ENCODE assay signal across 10 cellular contexts in the genomic region with DNA sequence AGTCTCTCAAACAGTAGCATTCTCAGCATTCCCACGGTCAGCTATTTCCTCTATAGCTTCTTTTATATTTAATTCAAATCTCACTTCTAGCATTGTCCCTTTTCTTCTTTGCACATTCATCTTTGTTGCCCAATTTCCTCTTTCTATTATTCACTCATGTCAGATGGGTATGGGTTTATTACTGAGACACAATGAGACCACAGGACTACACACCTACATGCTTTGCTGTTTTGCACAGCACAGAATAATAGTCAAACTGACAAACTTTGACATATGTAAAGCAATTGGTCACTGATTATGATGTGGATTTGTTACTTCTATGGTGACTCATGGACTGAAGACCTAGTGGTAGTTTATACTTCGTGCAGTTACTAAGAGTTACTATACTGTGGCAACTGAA. TPM values are rescaled to one million over a fixed set of nuclear protein-coding genes. Genes with fewer than 3 reads are reported as not detected.
DNase-seq lines count a peak whose midpoint lies in the region; ATAC-seq and TF ChIP-seq lines count a peak whose summit lies in the region.
"Had no signal": no experiment of that assay in that cellular context is flagged by ENCODE, and none has a peak within 500 bp of the region (broad histone marks: within the 10 kb centered on the region; RNA-seq: fewer than 3 reads in every experiment).

No MANE protein-coding gene starts in this region.

- no peak overlapping the region for H3K4me3 ChIP-seq in MM.1S (ENCODE audit: low read length)

- no peak overlapping the region for H3K27ac Mint-ChIP-seq in stimulated activated effector memory CD8-positive, alpha-beta T cell treated with anti-CD3 and anti-CD28 coated beads, Interleukin-12 subunit alpha, Interleukin-12 subunit beta, amount 100 ng/mL, for 72 hours

- H3K27ac ChIP-seq in MM.1S (ENCODE audit: low read length) = no peak overlapping the region
- H3K27ac ChIP-seq: KMS-11 had no signal

- H3K79me2 ChIP-seq in MM.1S (ENCODE audit: low read length) = no peaks in the 10 kb centered on the region

- H3K36me3 Mint-ChIP-seq in stimulated activated effector memory CD8-positive, alpha-beta T cell treated with anti-CD3 and anti-CD28 coated beads, Interleukin-12 subunit alpha, Interleukin-12 subunit beta, amount 100 ng/mL, for 72 hours = no peaks in the 10 kb centered on the region

- no peaks in the 10 kb centered on the region for H3K9me3 Mint-ChIP-seq in stimulated activated effector memory CD8-positive, alpha-beta T cell treated with anti-CD3 and anti-CD28 coated beads, Interleukin-12 subunit alpha, Interleukin-12 subunit beta, amount 100 ng/mL, for 72 hours

- H3K4me1 ChIP-seq in MM.1S (ENCODE audit: low read length) = 0 out of 2 replicates have a peak, but pooled peaks cover 2% of the 10 kb centered on the region

- no peak overlapping the region for H3K4me2 ChIP-seq in MM.1S (ENCODE audit: low read depth, low read length)
- H3K4me2 ChIP-seq: KMS-11 had no signal

- no peak overlapping the region for H3K9ac ChIP-seq in MM.1S (ENCODE audit: low read length)
- H3K9ac ChIP-seq: KMS-11 had no signal

- no peak overlapping the region for H2AFZ ChIP-seq in MM.1S (ENCODE audit: low read length)

- peaks cover 16% of the 10 kb centered on the region for H3K4me1 Mint-ChIP-seq in stimulated activated effector memory CD8-positive, alpha-beta T cell treated with anti-CD3 and anti-CD28 coated beads, Interleukin-12 subunit alpha, Interleukin-12 subunit beta, amount 100 ng/mL, for 72 hours

- no peaks in the 10 kb centered on the region for H3F3A ChIP-seq in MM.1S (ENCODE audit: insufficient read depth, low read length)

- no peaks in the 10 kb centered on the region for H4K20me1 ChIP-seq in MM.1S (ENCODE audit: insufficient read depth, low read length)

- DNase-seq in SKM-1 treated with dmso at 0.1 percent for 144 hours (lab: John Stamatoyannopoulos, UW; ENCODE audit: unreplicated experiment) (peak; percentile 39), SKM-1 (lab: John Stamatoyannopoulos, UW; ENCODE audit: unreplicated experiment) (no peak), Kasumi-1 (lab: John Stamatoyannopoulos, UW) (peak; percentile 18 to 64), MM.1S (no peak), cardiac septum (ENCODE audit: low spot score) (no peak), DMS153 treated with DMSO at 0.1 percent for 48 hours (lab: John Stamatoyannopoulos, UW; ENCODE audit: unreplicated experiment) (no peak)
- no peak for DNase-seq in stimulated activated effector memory CD8-positive, alpha-beta T cell treated with anti-CD3 and anti-CD28 coated beads, Interleukin-12 subunit alpha, Interleukin-12 subunit beta, amount 100 ng/mL, for 72 hours (ENCODE audit: low spot score in 2 of 2)
- DNase-seq: stimulated activated naive CD4-positive, alpha-beta T cell treated with Interleukin-2 at 50 U/mL for 16 hours had no signal

- no peaks in the 10 kb centered on the region for H3K9me2 ChIP-seq in MM.1S (replicated peaks; ENCODE audit: insufficient read depth, low read length)

- H3K4me3 Mint-ChIP-seq in stimulated activated effector memory CD8-positive, alpha-beta T cell treated with anti-CD3 and anti-CD28 coated beads, Interleukin-12 subunit alpha, Interleukin-12 subunit beta, amount 100 ng/mL, for 72 hours = no peak overlapping the region

- no peaks in the 10 kb centered on the region for H3K9me3 ChIP-seq in MM.1S (replicated peaks; ENCODE audit: insufficient read depth, low read length)

- no peaks in the 10 kb centered on the region for H3K36me3 ChIP-seq in MM.1S (replicated peaks; ENCODE audit: insufficient read depth, low read length)

- TF ChIP-seq CTCF in MM.1S (IDR thresholded peaks at IDR 0.05; ENCODE audit: low read length) = no peak

- peak; percentile 49 for ATAC-seq in HG02759 (IDR thresholded peaks at IDR 0.05; ENCODE audit: unreplicated experiment)
- peak; percentile 84 for ATAC-seq in stimulated activated effector memory CD8-positive, alpha-beta T cell treated with anti-CD3 and anti-CD28 coated beads, Interleukin-12 subunit alpha, Interleukin-12 subunit beta, amount 100 ng/mL, for 72 hours

- intact Hi-C loops in cardiac septum (cut with DNase I) = no loop called here

- no peaks in the 10 kb centered on the region for H3K27me3 ChIP-seq in MM.1S (replicated peaks; ENCODE audit: insufficient read depth, low read length)

RNA-seq across cellular contexts. Expression of gene CD1C, which starts 5.8 kb away (rescaled TPM):
- 0.22 TPM for total RNA-seq in cardiac septum

RNA-seq across cellular contexts. Expression of gene CD1A, which starts 29.7 kb away (rescaled TPM):
- total RNA-seq in cardiac septum = not detected

RNA-seq across cellular contexts. Expression of gene CD1B, which starts 47.4 kb away (rescaled TPM):
- not detected for total RNA-seq in cardiac septum

Comparison
In these comparisons a context has a peak if more than half of its experiments do, and no peak if none do; other contexts are left out.
1. DNase-seq: peak in SKM-1 treated with dmso at 0.1 percent for 144 hours (single experiment) and Kasumi-1 (2 of 2); none in SKM-1 (single experiment), stimulated activated effector memory CD8-positive, alpha-beta T cell treated with anti-CD3 and anti-CD28 coated beads, Interleukin-12 subunit alpha, Interleukin-12 subunit beta, amount 100 ng/mL, for 72 hours (0 of 2), MM.1S (single experiment), cardiac septum (single experiment) and DMS153 treated with DMSO at 0.1 percent for 48 hours (single experiment).